Comparison of ENCODE assay signal across 11 cellular contexts in genomic region chr4:184447664-184448063, GRCh38. TPM values are rescaled to one million over a fixed set of nuclear protein-coding genes. Genes with fewer than 3 reads are reported as not detected.
DNase-seq lines count a peak whose midpoint lies in the region; ATAC-seq and TF ChIP-seq lines count a peak whose summit lies in the region.
"Had no signal": no experiment of that assay in that cellular context is flagged by ENCODE, and none has a peak within 500 bp of the region (broad histone marks: within the 10 kb centered on the region; RNA-seq: fewer than 3 reads in every experiment).

No MANE protein-coding gene starts in this region.

- H3F3A ChIP-seq in GM23338 (replicated peaks; ENCODE audit: low read depth): peaks cover 6% of the 10 kb centered on the region; the same call in 1 of the 2 replicates

- no peaks in the 10 kb centered on the region for H3K9me3 ChIP-seq in BLaER1
- H3K9me3 ChIP-seq: thoracic aorta had no signal

- TF ChIP-seq CTCF in GM23338 (conservative IDR thresholded peaks at IDR 0.05; ENCODE audit: low read depth in 2 of 2) (no peak), coronary artery (IDR thresholded peaks at IDR 0.05) (no peak), natural killer cell (IDR thresholded peaks at IDR 0.05) (no peak)

- H4K20me1 ChIP-seq in BLaER1 (peaks cover 20% of the 10 kb centered on the region; the same call in 1 of the 2 replicates), GM23338 (replicated peaks; ENCODE audit: insufficient read depth) (no peaks in the 10 kb centered on the region)

- DNase-seq in GM23338 (ENCODE audit: low spot score) (peak; percentile 76), coronary artery (ENCODE audit: low spot score) (peak; percentile 12), natural killer cell (no peak), ecto neural progenitor cell (ENCODE audit: low spot score) (no peak), NCI-H2227 (lab: John Stamatoyannopoulos, UW; ENCODE audit: unreplicated experiment) (no peak), NCI-H524 (lab: John Stamatoyannopoulos, UW) (no peak)
- DNase-seq in stimulated activated CD4-positive, alpha-beta T cell treated with anti-CD3 and anti-CD28 coated beads, Interleukin-4, amount 100 ng/mL, for 4 hours: no peak
- DNase-seq: NCI-H510A treated with DMSO at 0.1 percent for 48 hours had no signal

- no peak overlapping the region for H2AFZ ChIP-seq in GM23338

- H3K36me3 Mint-ChIP-seq in GM23338 (ENCODE audit: low read depth) (peaks cover 5% of the 10 kb centered on the region; the same call in 2 of the 3 replicates), natural killer cell (no peaks in the 10 kb centered on the region)

- H3K4me1 ChIP-seq in BLaER1: peaks cover 92% of the 10 kb centered on the region
- peaks cover 61% of the 10 kb centered on the region for H3K4me1 ChIP-seq in GM23338 (ENCODE audit: insufficient read depth)

- peak overlapping the region; percentile 87 for H3K27ac ChIP-seq in BLaER1
- peak overlapping the region; percentile 74; the same call in 1 of the 2 replicates for H3K27ac ChIP-seq in GM23338 (ENCODE audit: low read depth)
- H3K27ac ChIP-seq in coronary artery: no peak overlapping the region

- peak overlapping the region; percentile 21; the same call in 2 of the 3 replicates for H3K4me3 Mint-ChIP-seq in GM23338
- peak overlapping the region; percentile 88 for H3K4me3 Mint-ChIP-seq in natural killer cell

- peaks cover 74% of the 10 kb centered on the region for H3K4me1 Mint-ChIP-seq in GM23338
- peaks cover 90 to 91% of the 10 kb centered on the region in 2 donors for H3K4me1 Mint-ChIP-seq in natural killer cell

- H3K27me3 ChIP-seq in BLaER1: no peaks in the 10 kb centered on the region
- H3K27me3 ChIP-seq in GM23338 (ENCODE audit: insufficient read depth): no peaks in the 10 kb centered on the region

- peak overlapping the region; percentile 78 for H3K9ac ChIP-seq in BLaER1

- H3K27ac Mint-ChIP-seq in GM23338 (peak overlapping the region; percentile 74), natural killer cell (peak overlapping the region; percentile 91 to 95)

- H3K4me2 ChIP-seq in BLaER1: peak overlapping the region; percentile 97
- peak overlapping the region; percentile 69 for H3K4me2 ChIP-seq in GM23338

- H3K27me3 Mint-ChIP-seq in GM23338 (ENCODE audit: insufficient read depth, low read depth, poor library complexity): peaks cover 5% of the 10 kb centered on the region
- H3K27me3 Mint-ChIP-seq in natural killer cell (ENCODE audit: low read depth in 2 of 2): no peaks in the 10 kb centered on the region

- H3K36me3 ChIP-seq in BLaER1 (peaks cover 9% of the 10 kb centered on the region), GM23338 (ENCODE audit: insufficient read depth) (no peaks in the 10 kb centered on the region)
- H3K36me3 ChIP-seq: thoracic aorta had no signal

- no peaks in the 10 kb centered on the region for H3K9me2 ChIP-seq in GM23338 (ENCODE audit: insufficient read depth)

- intact Hi-C loops in natural killer cell (cut with micrococcal nuclease): no loop called here

- H3K4me3 ChIP-seq in BLaER1 (peak overlapping the region; percentile 62), GM23338 (peak overlapping the region; percentile 8; the same call in 1 of the 2 replicates), coronary artery (no peak overlapping the region)

- H3K79me2 ChIP-seq in GM23338 (replicated peaks; ENCODE audit: insufficient read depth): peaks cover 97% of the 10 kb centered on the region

- no peaks in the 10 kb centered on the region for H3K9me3 Mint-ChIP-seq in GM23338
- H3K9me3 Mint-ChIP-seq in natural killer cell: no peaks in the 10 kb centered on the region

- ATAC-seq in GM23338 (peak; percentile 81), natural killer cell (no peak)
- ATAC-seq: HCT116 had no signal

TF ChIP-seq in GM23338, 12 proteins besides CTCF, POLR2A, EP300 and RAD21:
- TF ChIP-seq, protein P1, sequence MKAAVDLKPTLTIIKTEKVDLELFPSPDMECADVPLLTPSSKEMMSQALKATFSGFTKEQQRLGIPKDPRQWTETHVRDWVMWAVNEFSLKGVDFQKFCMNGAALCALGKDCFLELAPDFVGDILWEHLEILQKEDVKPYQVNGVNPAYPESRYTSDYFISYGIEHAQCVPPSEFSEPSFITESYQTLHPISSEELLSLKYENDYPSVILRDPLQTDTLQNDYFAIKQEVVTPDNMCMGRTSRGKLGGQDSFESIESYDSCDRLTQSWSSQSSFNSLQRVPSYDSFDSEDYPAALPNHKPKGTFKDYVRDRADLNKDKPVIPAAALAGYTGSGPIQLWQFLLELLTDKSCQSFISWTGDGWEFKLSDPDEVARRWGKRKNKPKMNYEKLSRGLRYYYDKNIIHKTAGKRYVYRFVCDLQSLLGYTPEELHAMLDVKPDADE (IDR thresholded peaks at IDR 0.05): no peak
- TF ChIP-seq, protein P2, sequence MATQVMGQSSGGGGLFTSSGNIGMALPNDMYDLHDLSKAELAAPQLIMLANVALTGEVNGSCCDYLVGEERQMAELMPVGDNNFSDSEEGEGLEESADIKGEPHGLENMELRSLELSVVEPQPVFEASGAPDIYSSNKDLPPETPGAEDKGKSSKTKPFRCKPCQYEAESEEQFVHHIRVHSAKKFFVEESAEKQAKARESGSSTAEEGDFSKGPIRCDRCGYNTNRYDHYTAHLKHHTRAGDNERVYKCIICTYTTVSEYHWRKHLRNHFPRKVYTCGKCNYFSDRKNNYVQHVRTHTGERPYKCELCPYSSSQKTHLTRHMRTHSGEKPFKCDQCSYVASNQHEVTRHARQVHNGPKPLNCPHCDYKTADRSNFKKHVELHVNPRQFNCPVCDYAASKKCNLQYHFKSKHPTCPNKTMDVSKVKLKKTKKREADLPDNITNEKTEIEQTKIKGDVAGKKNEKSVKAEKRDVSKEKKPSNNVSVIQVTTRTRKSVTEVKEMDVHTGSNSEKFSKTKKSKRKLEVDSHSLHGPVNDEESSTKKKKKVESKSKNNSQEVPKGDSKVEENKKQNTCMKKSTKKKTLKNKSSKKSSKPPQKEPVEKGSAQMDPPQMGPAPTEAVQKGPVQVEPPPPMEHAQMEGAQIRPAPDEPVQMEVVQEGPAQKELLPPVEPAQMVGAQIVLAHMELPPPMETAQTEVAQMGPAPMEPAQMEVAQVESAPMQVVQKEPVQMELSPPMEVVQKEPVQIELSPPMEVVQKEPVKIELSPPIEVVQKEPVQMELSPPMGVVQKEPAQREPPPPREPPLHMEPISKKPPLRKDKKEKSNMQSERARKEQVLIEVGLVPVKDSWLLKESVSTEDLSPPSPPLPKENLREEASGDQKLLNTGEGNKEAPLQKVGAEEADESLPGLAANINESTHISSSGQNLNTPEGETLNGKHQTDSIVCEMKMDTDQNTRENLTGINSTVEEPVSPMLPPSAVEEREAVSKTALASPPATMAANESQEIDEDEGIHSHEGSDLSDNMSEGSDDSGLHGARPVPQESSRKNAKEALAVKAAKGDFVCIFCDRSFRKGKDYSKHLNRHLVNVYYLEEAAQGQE (IDR thresholded peaks at IDR 0.05; ENCODE audit: unreplicated experiment): no peak
- no peak for TF ChIP-seq POLR2AphosphoS5 (IDR thresholded peaks at IDR 0.05; ENCODE audit: low read depth)
- no peak for TF ChIP-seq ZNF114 (CRISPR knock-in tag; IDR thresholded peaks at IDR 0.05)
- no peak; the same call in 1 of the 2 replicates for TF ChIP-seq CREB1 (CRISPR knock-in tag; IDR thresholded peaks at IDR 0.05; ENCODE audit: low read depth)
- TF ChIP-seq EZH2 (IDR thresholded peaks at IDR 0.05; ENCODE audit: low read depth, unreplicated experiment): no peak
- no peak for TF ChIP-seq JUNB (IDR thresholded peaks at IDR 0.05; ENCODE audit: unreplicated experiment)
- TF ChIP-seq EZH2phosphoT487 (IDR thresholded peaks at IDR 0.05; ENCODE audit: unreplicated experiment): no peak

RNA-seq across cellular contexts. Expression of gene IRF2, which starts 26.7 kb away (rescaled TPM):
- 14.1 and 14.7 TPM in 2 replicates for total RNA-seq in GM23338 (2014; rRNA removed; shearing (Covaris generic))
- 13.6 and 15.0 TPM in 2 replicates for polyA plus RNA-seq in GM23338 (2016; fragmentation: Nextera tagmentation; extraction: Ambion mirVana)
- 10 to 100 TPM; 50.6 to 68.5 (median 59.8) TPM for total RNA-seq in natural killer cell

Comparison
In these comparisons a context has a peak if more than half of its experiments do, and no peak if none do; other contexts are left out.
1. H3K27ac ChIP-seq: peak in BLaER1 (single experiment) and GM23338 (single experiment); none in coronary artery (0 of 2).
2. DNase-seq: peak in GM23338 (single experiment) and coronary artery (single experiment); none in natural killer cell (single experiment), ecto neural progenitor cell (single experiment), NCI-H2227 (single experiment), NCI-H524 (0 of 2) and stimulated activated CD4-positive, alpha-beta T cell treated with anti-CD3 and anti-CD28 coated beads, Interleukin-4, amount 100 ng/mL, for 4 hours (0 of 2).